ENCODE assay signal across 8 cellular contexts in genomic region chr3:168249048-168249538, GRCh38.
DNase-seq lines count a peak whose midpoint lies in the region; ATAC-seq and FAIRE-seq lines count a peak whose summit lies in the region.

No MANE protein-coding gene starts in this region.

- H3K4me3 ChIP-seq in SJSA1 (peak overlapping the region; percentile 37), trophoblast cell (ENCODE audit: low read depth, low read length) (peak overlapping the region; percentile 85)

- no peaks in the 10 kb centered on the region for H3K36me3 ChIP-seq in SJSA1
- H3K36me3 ChIP-seq in trophoblast cell (ENCODE audit: control insufficient read depth in 1 of 2, insufficient read depth in 2 of 2, low read length in 2 of 2) = no peaks in the 10 kb centered on the region

- no peak overlapping the region for H2BK120ac ChIP-seq in trophoblast cell (ENCODE audit: insufficient read depth, low read length, poor library complexity)

- H3K4me1 ChIP-seq in SJSA1 (replicated peaks) = peaks cover 20% of the 10 kb centered on the region
- H3K4me1 ChIP-seq in trophoblast cell (ENCODE audit: control insufficient read depth in 1 of 2, insufficient read depth in 2 of 2, low read length in 2 of 2) = no peaks in the 10 kb centered on the region

- H3K27me3 ChIP-seq in SJSA1 (replicated peaks) (peaks cover 47% of the 10 kb centered on the region), trophoblast cell (ENCODE audit: insufficient read depth, low read length) (no peaks in the 10 kb centered on the region)

- no peak overlapping the region for H3K23ac ChIP-seq in trophoblast cell (ENCODE audit: low read length)

- peak; percentile 11 for DNase-seq in SKM-1 treated with dmso at 0.1 percent for 144 hours (lab: John Stamatoyannopoulos, UW; ENCODE audit: unreplicated experiment)
- no peak for DNase-seq in SKM-1 (lab: John Stamatoyannopoulos, UW; ENCODE audit: unreplicated experiment)
- peak in 1 of 2 experiments; percentile 10 for DNase-seq in SJSA1 (ENCODE audit: low read depth in 1 of 2, low spot score in 2 of 2)
- peak; percentile 17 to 20 for DNase-seq in frontal cortex (ENCODE audit: low spot score in 2 of 2)
- DNase-seq in trophoblast cell = no peak
- no peak for DNase-seq in NCI-H187 (lab: John Stamatoyannopoulos, UW)
- no peak for DNase-seq in iPS-NIHi11 (ENCODE audit: low spot score)

- no peak for FAIRE-seq in frontal cortex (lab: Jason Lieb, UNC)

- peak overlapping the region; percentile 98 for H3K4me2 ChIP-seq in trophoblast cell (ENCODE audit: low read length)

- H3K27ac ChIP-seq in SJSA1 (no peak overlapping the region), trophoblast cell (ENCODE audit: low read depth, low read length) (peak overlapping the region; percentile 61)

- peaks cover 5% of the 10 kb centered on the region for H3K79me1 ChIP-seq in trophoblast cell (ENCODE audit: low read length)

- H2AK5ac ChIP-seq in trophoblast cell (ENCODE audit: low read length) = no peak overlapping the region

- H4K12ac ChIP-seq in trophoblast cell (ENCODE audit: low read depth, low read length) = no peak overlapping the region

- H3K4ac ChIP-seq in trophoblast cell (ENCODE audit: low read depth, low read length) = no peak overlapping the region

- peak overlapping the region; percentile 77 for H2AFZ ChIP-seq in trophoblast cell (ENCODE audit: insufficient read depth, low read length, poor library complexity)

- peak overlapping the region; percentile 34 for H3K9ac ChIP-seq in trophoblast cell (ENCODE audit: low read length)

- peak overlapping the region; percentile 18 for H4K91ac ChIP-seq in trophoblast cell (ENCODE audit: low read depth, low read length)

- H3K79me2 ChIP-seq in trophoblast cell (ENCODE audit: control insufficient read depth, insufficient read depth, low read length, poor library complexity) = peaks cover 4% of the 10 kb centered on the region

- peak; percentile 1 for ATAC-seq in HG02840 (IDR thresholded peaks at IDR 0.05; ENCODE audit: low FRiP score, unreplicated experiment)

- no peak overlapping the region for H3K18ac ChIP-seq in trophoblast cell (ENCODE audit: low read length)

- H4K8ac ChIP-seq in trophoblast cell (ENCODE audit: low read depth, low read length) = peak overlapping the region; percentile 26

- no peak overlapping the region for H2BK12ac ChIP-seq in trophoblast cell (ENCODE audit: low read length)

- peak overlapping the region; percentile 7 for H3K14ac ChIP-seq in trophoblast cell (ENCODE audit: low read length)

- no peak overlapping the region for H2BK5ac ChIP-seq in trophoblast cell (ENCODE audit: low read depth, low read length, poor library complexity)

- WGBS in trophoblast cell (ENCODE audit: extremely low coverage, insufficient coverage, insufficient read length) = no CpG with 5 or more reads among the region's 21 CpGs

- H3K9me3 ChIP-seq in SJSA1 (replicated peaks) = no peaks in the 10 kb centered on the region
- no peaks in the 10 kb centered on the region for H3K9me3 ChIP-seq in trophoblast cell (ENCODE audit: insufficient read depth, low read depth, low read length)

Comparison
In these comparisons a context has a peak if more than half of its experiments do, and no peak if none do; other contexts are left out.
1. DNase-seq: peak in SKM-1 treated with dmso at 0.1 percent for 144 hours (single experiment) and frontal cortex (2 of 2); none in SKM-1 (single experiment), trophoblast cell (0 of 2), NCI-H187 (0 of 2) and iPS-NIHi11 (single experiment).